Comparison of ENCODE assay signal across 23 cellular contexts in the genomic region with DNA sequence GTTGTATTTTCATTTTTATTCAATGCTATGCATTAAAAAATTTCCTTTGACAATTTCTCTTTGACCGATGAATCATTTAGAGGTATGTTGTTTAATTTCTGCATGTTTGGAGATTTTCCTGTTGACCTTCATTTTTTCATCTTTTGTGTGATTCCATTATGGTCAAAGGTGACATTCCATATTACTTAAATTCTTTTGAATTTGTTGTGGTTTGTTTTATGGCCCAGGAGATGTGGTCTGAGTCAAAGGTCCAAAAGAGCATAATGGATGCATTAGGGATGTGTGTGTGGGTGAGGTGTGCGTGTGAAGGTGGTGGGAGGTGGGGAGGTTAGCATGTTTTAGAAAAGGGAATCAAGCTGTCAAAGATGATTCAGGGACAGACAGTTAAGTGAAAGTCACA.
A peak's percentile ranks its signal among the peaks of the same experiment; 100 is the strongest.
DNase-seq lines count a peak whose midpoint lies in the region; ATAC-seq and TF ChIP-seq lines count a peak whose summit lies in the region.
"Had no signal": no experiment of that assay in that cellular context is flagged by ENCODE, and none has a peak within 500 bp of the region (broad histone marks: within the 10 kb centered on the region; RNA-seq: fewer than 3 reads in every experiment).

No MANE protein-coding gene starts in this region.

- H3K4me2 ChIP-seq in mesenchymal stem cell (ENCODE audit: low read length, poor library complexity, severe bottlenecking), result no peak overlapping the region
- H3K4me2 ChIP-seq: neural progenitor cell had no signal

- H3K23ac ChIP-seq in mesenchymal stem cell (ENCODE audit: low read length in 2 of 2), result no peak overlapping the region

- H2BK120ac ChIP-seq in mesenchymal stem cell (ENCODE audit: low read depth, low read length), result no peak overlapping the region

- H4K91ac ChIP-seq in mesenchymal stem cell (ENCODE audit: low read length), result no peak overlapping the region

- no peaks in the 10 kb centered on the region for H3K36me3 ChIP-seq in mesenchymal stem cell (ENCODE audit: control insufficient read depth in 1 of 2, insufficient read depth in 2 of 2, low read depth in 1 of 2, low read length in 2 of 2)
- no peaks in the 10 kb centered on the region for H3K36me3 ChIP-seq in BE2C
- H3K36me3 ChIP-seq: HAP-1, neural progenitor cell had no signal

- no peak overlapping the region for H2BK5ac ChIP-seq in mesenchymal stem cell (ENCODE audit: low read depth, low read length, poor library complexity, severe bottlenecking)

- no peaks in the 10 kb centered on the region for H3K79me1 ChIP-seq in mesenchymal stem cell (replicated peaks; ENCODE audit: low read length, poor library complexity, severe bottlenecking)

- H2BK15ac ChIP-seq in mesenchymal stem cell (ENCODE audit: low read depth, poor library complexity, severe bottlenecking), result no peak overlapping the region

- 88% methylated on average over 1 of the region's 2 CpGs for WGBS in mesenchymal stem cell

- H3K27me3 ChIP-seq in mesenchymal stem cell (ENCODE audit: control insufficient read depth in 1 of 2, insufficient read depth in 1 of 2, low read length in 2 of 2), result no peaks in the 10 kb centered on the region
- H3K27me3 ChIP-seq in BE2C, result no peaks in the 10 kb centered on the region
- H3K27me3 ChIP-seq: neural progenitor cell had no signal

- H2AFZ ChIP-seq in mesenchymal stem cell (ENCODE audit: low read depth, low read length), result no peak overlapping the region
- H2AFZ ChIP-seq: neural progenitor cell had no signal

- in situ Hi-C loops in astrocyte of the spinal cord (cut with HindIII; ENCODE audit: low sequenced_read_pairs), result no loop called here

- peak overlapping the region; percentile 4 for H3K27ac ChIP-seq in mesenchymal stem cell (ENCODE audit: low read length, poor library complexity, severe bottlenecking)
- H3K27ac ChIP-seq: epithelial cell of prostate, neural progenitor cell had no signal

- no peak overlapping the region for H4K8ac ChIP-seq in mesenchymal stem cell (ENCODE audit: low read length)

- no peak overlapping the region for H3K4ac ChIP-seq in mesenchymal stem cell (ENCODE audit: low read depth in 1 of 2, low read length in 2 of 2)

- H3K4me1 ChIP-seq in mesenchymal stem cell (ENCODE audit: control insufficient read depth, insufficient read depth, low read depth, low read length) (peaks cover 2% of the 10 kb centered on the region), BE2C (no peaks in the 10 kb centered on the region)
- H3K4me1 ChIP-seq: HAP-1, neural progenitor cell had no signal

- ATAC-seq in HG03108 (IDR thresholded peaks at IDR 0.05; ENCODE audit: unreplicated experiment), result no peak
- ATAC-seq in HG03439 (IDR thresholded peaks at IDR 0.05; ENCODE audit: unreplicated experiment), result no peak
- ATAC-seq: activated CD8-positive, alpha-beta T cell treated with anti-CD3 and anti-CD28 coated beads, Interleukin-2, amount 10 ng/mL, durations not matched to agents 7 days and 5 days had no signal

- H3K9ac ChIP-seq in mesenchymal stem cell (ENCODE audit: low read length), result no peak overlapping the region
- H3K9ac ChIP-seq: neural progenitor cell had no signal

- H3K14ac ChIP-seq in mesenchymal stem cell (ENCODE audit: low read length in 2 of 2), result no peak overlapping the region

- peaks cover 10% of the 10 kb centered on the region for H3K9me3 ChIP-seq in mesenchymal stem cell (ENCODE audit: control insufficient read depth, low read length)
- H3K9me3 ChIP-seq in BE2C, result no peaks in the 10 kb centered on the region
- H3K9me3 ChIP-seq: HAP-1 had no signal

- DNase-seq in EH (ENCODE audit: low read depth) (peak; percentile 61), HS-5 (ENCODE audit: low read depth) (peak; percentile 46), astrocyte of the spinal cord (ENCODE audit: low read depth, low spot score) (peak; percentile 32), mesenchymal stem cell (no peak), BE2C (no peak)
- DNase-seq: activated CD4-positive, CD25-positive, alpha-beta regulatory T cell treated with anti-CD3 and anti-CD28 coated beads, Interleukin-2, amount 50 U/mL, for 72 hours; activated CD8-positive, alpha-beta T cell treated with anti-CD3 and anti-CD28 coated beads, Interleukin-2, amount 10 ng/mL, durations not matched to agents 7 days and 5 days; activated naive CD4-positive, alpha-beta T cell; activated T-cell treated with anti-CD3 and anti-CD28 coated beads, Interleukin-2, amount 50 U/mL, for 24 hours; amniotic stem cell; central memory CD4-positive, alpha-beta T cell; DND-41; foreskin melanocyte; islet precursor cell; NCI-H1105; NCI-H2029 treated with DMSO at 0.1 percent for 48 hours; Right ventricle myocardium superior; substantia nigra had no signal

- no peak overlapping the region for H2AK5ac ChIP-seq in mesenchymal stem cell (ENCODE audit: low read length, severe bottlenecking)

- no peak for TF ChIP-seq CTCF in astrocyte of the spinal cord (IDR thresholded peaks at IDR 0.05; ENCODE audit: low read depth, low read length)
- TF ChIP-seq CTCF in BE2C (IDR thresholded peaks at IDR 0.05; ENCODE audit: low read depth, low read length), result no peak

- H2BK12ac ChIP-seq in mesenchymal stem cell (ENCODE audit: low read length in 2 of 2), result no peak overlapping the region

- no peak overlapping the region for H3K18ac ChIP-seq in mesenchymal stem cell (ENCODE audit: low read depth in 1 of 2, low read length in 2 of 2)

- no peak overlapping the region for H3K4me3 ChIP-seq in astrocyte of the spinal cord (ENCODE audit: low read depth, low read length)
- no peak overlapping the region for H3K4me3 ChIP-seq in mesenchymal stem cell (ENCODE audit: insufficient read depth in 1 of 2, low read depth in 1 of 2, low read length in 2 of 2)
- no peak overlapping the region for H3K4me3 ChIP-seq in BE2C (ENCODE audit: low read depth, low read length)
- H3K4me3 ChIP-seq: HAP-1, neural progenitor cell had no signal

Comparison
In these comparisons a context has a peak if more than half of its experiments do, and no peak if none do; other contexts are left out.
1. DNase-seq: peak in EH (single experiment), HS-5 (single experiment) and astrocyte of the spinal cord (single experiment); none in mesenchymal stem cell (single experiment) and BE2C (single experiment).